Comparison of ENCODE assay signal across 8 cellular contexts in the genomic region with DNA sequence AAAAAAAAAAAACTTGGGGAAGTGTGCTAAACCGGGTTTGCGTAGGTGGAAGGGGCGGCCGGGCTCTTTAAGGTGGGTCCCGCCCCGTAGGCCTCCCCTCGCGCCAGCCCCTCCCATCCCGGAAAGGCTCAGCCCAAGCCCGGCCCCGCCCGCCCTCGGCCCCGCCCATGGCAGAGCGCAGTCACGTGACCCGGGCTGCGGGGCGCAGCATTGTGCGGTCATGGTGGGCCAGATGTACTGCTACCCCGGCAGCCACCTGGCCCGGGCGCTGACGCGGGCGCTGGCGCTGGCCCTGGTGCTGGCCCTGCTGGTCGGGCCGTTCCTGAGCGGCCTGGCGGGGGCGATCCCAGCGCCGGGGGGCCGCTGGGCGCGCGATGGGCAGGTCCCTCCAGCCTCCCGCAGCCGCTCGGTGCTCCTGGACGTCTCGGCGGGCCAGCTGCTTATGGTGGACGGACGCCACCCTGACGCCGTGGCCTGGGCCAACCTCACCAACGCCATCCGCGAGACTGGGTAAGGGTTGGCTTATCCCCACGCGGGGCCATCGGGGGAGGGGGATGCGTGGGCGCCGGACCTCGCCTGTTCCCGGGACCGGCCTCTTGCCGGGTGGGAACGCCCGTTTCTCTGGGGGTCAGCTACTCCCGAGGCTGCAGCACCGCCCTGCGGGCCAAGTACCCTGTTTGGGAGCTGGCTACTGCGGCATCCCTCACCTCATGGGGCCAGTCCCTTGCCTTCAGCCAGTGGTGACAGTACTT. TPM values are rescaled to one million over a fixed set of nuclear protein-coding genes. Genes with fewer than 3 reads are reported as not detected.
DNase-seq lines count a peak whose midpoint lies in the region; ATAC-seq and TF ChIP-seq lines count a peak whose summit lies in the region.

A gene with protein sequence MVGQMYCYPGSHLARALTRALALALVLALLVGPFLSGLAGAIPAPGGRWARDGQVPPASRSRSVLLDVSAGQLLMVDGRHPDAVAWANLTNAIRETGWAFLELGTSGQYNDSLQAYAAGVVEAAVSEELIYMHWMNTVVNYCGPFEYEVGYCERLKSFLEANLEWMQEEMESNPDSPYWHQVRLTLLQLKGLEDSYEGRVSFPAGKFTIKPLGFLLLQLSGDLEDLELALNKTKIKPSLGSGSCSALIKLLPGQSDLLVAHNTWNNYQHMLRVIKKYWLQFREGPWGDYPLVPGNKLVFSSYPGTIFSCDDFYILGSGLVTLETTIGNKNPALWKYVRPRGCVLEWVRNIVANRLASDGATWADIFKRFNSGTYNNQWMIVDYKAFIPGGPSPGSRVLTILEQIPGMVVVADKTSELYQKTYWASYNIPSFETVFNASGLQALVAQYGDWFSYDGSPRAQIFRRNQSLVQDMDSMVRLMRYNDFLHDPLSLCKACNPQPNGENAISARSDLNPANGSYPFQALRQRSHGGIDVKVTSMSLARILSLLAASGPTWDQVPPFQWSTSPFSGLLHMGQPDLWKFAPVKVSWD (plus strand): TSS at position 207 of the 752 bp plus-strand sequence. CDS start 14 bp downstream, at position 221.

- CTCF ChIA-PET in A673 (lab: Charles Lee): no interaction called here

- intact Hi-C loops in A673 (cut with micrococcal nuclease; ENCODE audit: unreplicated experiment): no loop called here

- ATAC-seq in GM18861 (IDR thresholded peaks at IDR 0.05; ENCODE audit: unreplicated experiment) (peak; percentile 79), HG03095 (IDR thresholded peaks at IDR 0.05; ENCODE audit: unreplicated experiment) (peak; percentile 80)

- peak within 1 kb of the TSS; percentile 78; the same call in 1 of the 2 replicates for H3K9ac ChIP-seq in iPS-20b (ENCODE audit: low read depth, low read length)

- no TSS peak for BruUV-seq in A673 (replicated peaks; lab: Mats Ljungman, UMichigan)

- TF ChIP-seq CTCF in A673 (conservative IDR thresholded peaks at IDR 0.05; ENCODE audit: low read depth, low read length) (no peak), VCaP (conservative IDR thresholded peaks at IDR 0.05) (no peak)

- no peaks in the 10 kb centered on the region for H3K36me3 ChIP-seq in A673 (ENCODE audit: insufficient read depth, low read length, poor library complexity, severe bottlenecking)
- 0 out of 2 replicates have a peak, but pooled peaks cover 3% of the 10 kb centered on the region for H3K36me3 ChIP-seq in iPS-20b (ENCODE audit: insufficient read depth, low read depth, low read length)

- H3K4me3 ChIP-seq in A673 (ENCODE audit: low read depth, low read length, poor library complexity, severe bottlenecking): peak within 1 kb of the TSS; percentile 96
- peak within 1 kb of the TSS; percentile 81 for H3K4me3 ChIP-seq in iPS-20b (ENCODE audit: low read length)
- peak within 1 kb of the TSS; percentile 49 to 96 (median 94) for H3K4me3 ChIP-seq in skin epidermis

- H3K27me3 ChIP-seq in A673 (replicated peaks; ENCODE audit: insufficient read depth, low read depth, low read length, poor library complexity) (no peaks in the 10 kb centered on the region), iPS-20b (ENCODE audit: insufficient read depth, low read length) (no peaks in the 10 kb centered on the region)

- H3K27ac ChIP-seq in A673 (ENCODE audit: low read depth, low read length, poor library complexity, severe bottlenecking): peak within 1 kb of the TSS; percentile 83
- peak within 1 kb of the TSS; percentile 86 for H3K27ac ChIP-seq in VCaP
- no peak within 1 kb of the TSS for H3K27ac ChIP-seq in iPS-20b (ENCODE audit: low read length)
- peak within 1 kb of the TSS; percentile 18 to 92 (median 83) for H3K27ac ChIP-seq in skin epidermis

- POLR2A ChIA-PET in A673 (lab: Charles Lee; ENCODE audit: low non-redundant PET): no interaction called here

- no peaks in the 10 kb centered on the region for H3K9me3 ChIP-seq in A673 (ENCODE audit: low read depth, low read length, poor library complexity, severe bottlenecking)
- no peaks in the 10 kb centered on the region for H3K9me3 ChIP-seq in iPS-20b (ENCODE audit: insufficient read depth, low read depth, low read length)

- H3K4me1 ChIP-seq in A673 (ENCODE audit: insufficient read depth, low read length, poor library complexity, severe bottlenecking): peaks cover 6% of the 10 kb centered on the region
- peaks cover 5% of the 10 kb centered on the region; the same call in 1 of the 2 replicates for H3K4me1 ChIP-seq in iPS-20b (ENCODE audit: insufficient read depth, low read length)

- in situ Hi-C loops in T47D (cut with HindIII; ENCODE audit: low pct_unique_long_range_greater_than_20kb, low sequenced_read_pairs): no loop called here

- peak; percentile 96 for DNase-seq in A673 (ENCODE audit: low spot score)
- peak; percentile 96 for DNase-seq in NCI-H2171 treated with DMSO at 0.1 percent for 48 hours (lab: John Stamatoyannopoulos, UW)
- DNase-seq in T47D (ENCODE audit: low read depth in 1 of 2, low spot score in 1 of 2): peak; percentile 93 to 95

RNA-seq across cellular contexts. Expression of the gene that starts here (rescaled TPM):
- total RNA-seq in A673 (2021): 36.4 and 36.8 TPM in 2 replicates
